ENCODE assay signal across 8 cellular contexts in the genomic region with DNA sequence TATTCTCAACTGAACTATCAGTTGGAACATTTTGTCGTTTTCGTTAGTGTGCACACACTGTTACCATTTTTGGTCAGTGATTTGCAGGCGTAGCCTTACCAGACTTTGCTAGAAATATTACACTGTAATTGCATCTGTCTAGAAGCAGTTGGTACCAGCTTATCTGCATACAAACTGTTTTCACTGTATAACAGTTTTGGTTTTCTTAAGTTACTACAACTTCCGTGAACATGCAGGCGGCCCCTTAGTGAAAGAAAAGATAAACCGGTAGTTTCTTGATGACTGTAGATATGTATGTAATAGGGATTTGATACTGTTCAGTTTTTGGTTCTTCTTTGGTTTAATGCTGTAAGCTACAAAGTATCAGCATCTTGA. TPM values are rescaled to one million over a fixed set of nuclear protein-coding genes. Genes with fewer than 3 reads are reported as not detected.
DNase-seq lines count a peak whose midpoint lies in the region; ATAC-seq and TF ChIP-seq lines count a peak whose summit lies in the region.

No MANE protein-coding gene starts in this region.

- peak in 2 of 3 donors; percentile 33 to 61 for DNase-seq in CD4-positive, CD25-positive, alpha-beta regulatory T cell
- peak; percentile 22 for DNase-seq in HCEC 1CT
- DNase-seq in activated naive CD4-positive, alpha-beta T cell treated with anti-CD3 and anti-CD28 coated beads, Interleukin-2, amount 10 ng/mL, durations not matched to agents 7 days and 5 days = peak; percentile 29
- peak; percentile 24 to 51 (median 30) for DNase-seq in immature natural killer cell
- no peak for DNase-seq in thoracic aorta (ENCODE audit: low spot score)
- DNase-seq in LoVo (ENCODE audit: low spot score) = no peak
- no peak for DNase-seq in NOMO-1 treated with dmso at 0.1 percent for 144 hours (lab: John Stamatoyannopoulos, UW; ENCODE audit: unreplicated experiment)
- DNase-seq in ACHN = no peak

- H3K9me3 ChIP-seq in CD4-positive, CD25-positive, alpha-beta regulatory T cell (ENCODE audit: control insufficient read depth in 2 of 2, low read length in 2 of 2) = no peaks in the 10 kb centered on the region
- H3K9me3 ChIP-seq in thoracic aorta = no peaks in the 10 kb centered on the region

- H3K4me3 ChIP-seq in CD4-positive, CD25-positive, alpha-beta regulatory T cell (ENCODE audit: low read depth, low read length) = peak overlapping the region; percentile 90
- peak overlapping the region; percentile 75 for H3K4me3 ChIP-seq in thoracic aorta

- H3K4me1 Mint-ChIP-seq in CD4-positive, CD25-positive, alpha-beta regulatory T cell = peaks cover 25 to 40% (median 33%) of the 10 kb centered on the region in 4 donors
- H3K4me1 Mint-ChIP-seq in activated naive CD4-positive, alpha-beta T cell treated with anti-CD3 and anti-CD28 coated beads, Interleukin-2, amount 10 ng/mL, durations not matched to agents 7 days and 5 days = peaks cover 44% of the 10 kb centered on the region
- H3K4me1 Mint-ChIP-seq in immature natural killer cell = peaks cover 31 to 51% of the 10 kb centered on the region in 2 donors

- no peak for TF ChIP-seq CTCF in thoracic aorta (IDR thresholded peaks at IDR 0.05)

- H3K27ac ChIP-seq in CD4-positive, CD25-positive, alpha-beta regulatory T cell (ENCODE audit: insufficient read depth, low read length, poor library complexity, severe bottlenecking) = no peak overlapping the region
- H3K27ac ChIP-seq in thoracic aorta = peak overlapping the region; percentile 96 to 100

- H3K36me3 Mint-ChIP-seq in CD4-positive, CD25-positive, alpha-beta regulatory T cell = peaks cover 9% of the 10 kb centered on the region
- peaks cover 3% of the 10 kb centered on the region for H3K36me3 Mint-ChIP-seq in activated naive CD4-positive, alpha-beta T cell treated with anti-CD3 and anti-CD28 coated beads, Interleukin-2, amount 10 ng/mL, durations not matched to agents 7 days and 5 days
- H3K36me3 Mint-ChIP-seq in immature natural killer cell = peaks cover 0 to 2% (median 0%) of the 10 kb centered on the region in 3 donors

- ATAC-seq in CD4-positive, CD25-positive, alpha-beta regulatory T cell (ENCODE audit: low read depth in 2 of 2) = no peak
- ATAC-seq in thoracic aorta (ENCODE audit: insufficient number of reproducible peaks, low FRiP score, low read depth) = no peak

- peaks cover 20% of the 10 kb centered on the region for H3K4me1 ChIP-seq in CD4-positive, CD25-positive, alpha-beta regulatory T cell (ENCODE audit: control insufficient read depth, insufficient read depth, low read length, poor library complexity, severe bottlenecking)
- peaks cover 13 to 44% of the 10 kb centered on the region in 2 donors for H3K4me1 ChIP-seq in thoracic aorta (ENCODE audit: control insufficient read depth in 1 of 2, low read depth in 2 of 2)

- H3K27ac Mint-ChIP-seq in CD4-positive, CD25-positive, alpha-beta regulatory T cell = peak overlapping the region in 2 of 3 donors; percentile 89 to 92
- peak overlapping the region; percentile 84 for H3K27ac Mint-ChIP-seq in activated naive CD4-positive, alpha-beta T cell treated with anti-CD3 and anti-CD28 coated beads, Interleukin-2, amount 10 ng/mL, durations not matched to agents 7 days and 5 days
- peak overlapping the region; percentile 93 to 98 (median 95) for H3K27ac Mint-ChIP-seq in immature natural killer cell

- no peaks in the 10 kb centered on the region for H3K9me3 Mint-ChIP-seq in CD4-positive, CD25-positive, alpha-beta regulatory T cell
- H3K9me3 Mint-ChIP-seq in activated naive CD4-positive, alpha-beta T cell treated with anti-CD3 and anti-CD28 coated beads, Interleukin-2, amount 10 ng/mL, durations not matched to agents 7 days and 5 days = no peaks in the 10 kb centered on the region
- no peaks in the 10 kb centered on the region for H3K9me3 Mint-ChIP-seq in immature natural killer cell

- H3K36me3 ChIP-seq in CD4-positive, CD25-positive, alpha-beta regulatory T cell (ENCODE audit: control insufficient read depth, insufficient read depth, low read length) = peaks cover 2% of the 10 kb centered on the region
- H3K36me3 ChIP-seq in thoracic aorta = no peaks in the 10 kb centered on the region

- peaks cover 2% of the 10 kb centered on the region for H3K27me3 ChIP-seq in CD4-positive, CD25-positive, alpha-beta regulatory T cell (ENCODE audit: control insufficient read depth, insufficient read depth, low read length)
- H3K27me3 ChIP-seq in thoracic aorta (replicated peaks; ENCODE audit: insufficient read depth) = no peaks in the 10 kb centered on the region

- in situ Hi-C loops in ACHN (cut with HindIII; ENCODE audit: low pct_ligation_motif_present, low pct_unique_long_range_greater_than_20kb, low sequenced_read_pairs) = no loop called here

- H3K27me3 Mint-ChIP-seq in CD4-positive, CD25-positive, alpha-beta regulatory T cell = peaks cover 37% of the 10 kb centered on the region
- H3K27me3 Mint-ChIP-seq in activated naive CD4-positive, alpha-beta T cell treated with anti-CD3 and anti-CD28 coated beads, Interleukin-2, amount 10 ng/mL, durations not matched to agents 7 days and 5 days = peaks cover 24% of the 10 kb centered on the region
- H3K27me3 Mint-ChIP-seq in immature natural killer cell (ENCODE audit: low read depth in 3 of 3) = peaks cover 7 to 21% (median 8%) of the 10 kb centered on the region in 3 donors

- CTCF ChIA-PET in activated naive CD4-positive, alpha-beta T cell treated with anti-CD3 and anti-CD28 coated beads, Interleukin-2, amount 10 ng/mL, durations not matched to agents 7 days and 5 days (lab: Charles Lee) = interaction anchor here (1.0 to 2.5 kb wide), 7 partner anchors 31 to 368 kb away, joined by 3 to 10 read pairs (median 4); a partner anchor contains a TSS

- peak overlapping the region; percentile 91 to 100 (median 94) for H3K4me3 Mint-ChIP-seq in CD4-positive, CD25-positive, alpha-beta regulatory T cell
- peak overlapping the region; percentile 86 for H3K4me3 Mint-ChIP-seq in activated naive CD4-positive, alpha-beta T cell treated with anti-CD3 and anti-CD28 coated beads, Interleukin-2, amount 10 ng/mL, durations not matched to agents 7 days and 5 days
- peak overlapping the region; percentile 92 to 97 (median 94) for H3K4me3 Mint-ChIP-seq in immature natural killer cell

RNA-seq across cellular contexts. Expression of a gene that starts 1.3 kb away (rescaled TPM):
- 50.6 TPM for total RNA-seq in CD4-positive, CD25-positive, alpha-beta regulatory T cell
- 100 to 1,000 TPM in 3 of 4 donors, 10 to 100 TPM in 1; 93.9 to 145 (median 116) TPM for polyA plus RNA-seq in CD4-positive, CD25-positive, alpha-beta regulatory T cell
- polyA plus RNA-seq in immature natural killer cell = 100 to 1,000 TPM; 157 to 226 (median 225) TPM
- 1,000 to 10,000 TPM; 1,342 to 1,977 TPM for total RNA-seq in thoracic aorta

RNA-seq across cellular contexts. Expression of a gene that starts 40.0 kb away (rescaled TPM):
- 0.39 TPM for total RNA-seq in CD4-positive, CD25-positive, alpha-beta regulatory T cell
- under 1 TPM in 1 of 4 donors, not detected in 3; 0.12 TPM for polyA plus RNA-seq in CD4-positive, CD25-positive, alpha-beta regulatory T cell
- 1 to 10 TPM; 4.8 to 6.6 (median 5.8) TPM for polyA plus RNA-seq in immature natural killer cell
- 1 to 10 TPM; 2.4 to 3.0 TPM for total RNA-seq in thoracic aorta

Comparison
In these comparisons a context has a peak if more than half of its experiments do, and no peak if none do; other contexts are left out.
1. DNase-seq: peak in CD4-positive, CD25-positive, alpha-beta regulatory T cell (2 of 3), HCEC 1CT (single experiment), activated naive CD4-positive, alpha-beta T cell treated with anti-CD3 and anti-CD28 coated beads, Interleukin-2, amount 10 ng/mL, durations not matched to agents 7 days and 5 days (single experiment) and immature natural killer cell (3 of 3); none in thoracic aorta (single experiment), LoVo (single experiment), NOMO-1 treated with dmso at 0.1 percent for 144 hours (single experiment) and ACHN (single experiment).
2. RNA of a gene that starts 1.3 kb away (total RNA-seq): 1,342 to 1,977 TPM in thoracic aorta; 50.6 TPM in CD4-positive, CD25-positive, alpha-beta regulatory T cell (single experiment); every median in the first group is over 10 times any median in the second.
3. Peak in every context shown above with its lines, with median percentiles within 50 percentile points of each other: H3K27ac Mint-ChIP-seq and H3K4me3 Mint-ChIP-seq.